ENCODE assay signal across 1 cellular context in genomic region chr2:160371251-160372009, GRCh38.
TF ChIP-seq lines count a peak whose summit lies in the region.

No MANE protein-coding gene starts in this region.

TF ChIP-seq in HEK293, 187 proteins besides CTCF, POLR2A, EP300 and RAD21 (continued from another document):
- TF ChIP-seq ZBTB11 (tag by site-specific recombination; conservative IDR thresholded peaks at IDR 0.05; ENCODE audit: low read depth), result 0 out of 2 replicates have a peak, but pooled peaks have one; percentile 24
- TF ChIP-seq, protein P1, sequence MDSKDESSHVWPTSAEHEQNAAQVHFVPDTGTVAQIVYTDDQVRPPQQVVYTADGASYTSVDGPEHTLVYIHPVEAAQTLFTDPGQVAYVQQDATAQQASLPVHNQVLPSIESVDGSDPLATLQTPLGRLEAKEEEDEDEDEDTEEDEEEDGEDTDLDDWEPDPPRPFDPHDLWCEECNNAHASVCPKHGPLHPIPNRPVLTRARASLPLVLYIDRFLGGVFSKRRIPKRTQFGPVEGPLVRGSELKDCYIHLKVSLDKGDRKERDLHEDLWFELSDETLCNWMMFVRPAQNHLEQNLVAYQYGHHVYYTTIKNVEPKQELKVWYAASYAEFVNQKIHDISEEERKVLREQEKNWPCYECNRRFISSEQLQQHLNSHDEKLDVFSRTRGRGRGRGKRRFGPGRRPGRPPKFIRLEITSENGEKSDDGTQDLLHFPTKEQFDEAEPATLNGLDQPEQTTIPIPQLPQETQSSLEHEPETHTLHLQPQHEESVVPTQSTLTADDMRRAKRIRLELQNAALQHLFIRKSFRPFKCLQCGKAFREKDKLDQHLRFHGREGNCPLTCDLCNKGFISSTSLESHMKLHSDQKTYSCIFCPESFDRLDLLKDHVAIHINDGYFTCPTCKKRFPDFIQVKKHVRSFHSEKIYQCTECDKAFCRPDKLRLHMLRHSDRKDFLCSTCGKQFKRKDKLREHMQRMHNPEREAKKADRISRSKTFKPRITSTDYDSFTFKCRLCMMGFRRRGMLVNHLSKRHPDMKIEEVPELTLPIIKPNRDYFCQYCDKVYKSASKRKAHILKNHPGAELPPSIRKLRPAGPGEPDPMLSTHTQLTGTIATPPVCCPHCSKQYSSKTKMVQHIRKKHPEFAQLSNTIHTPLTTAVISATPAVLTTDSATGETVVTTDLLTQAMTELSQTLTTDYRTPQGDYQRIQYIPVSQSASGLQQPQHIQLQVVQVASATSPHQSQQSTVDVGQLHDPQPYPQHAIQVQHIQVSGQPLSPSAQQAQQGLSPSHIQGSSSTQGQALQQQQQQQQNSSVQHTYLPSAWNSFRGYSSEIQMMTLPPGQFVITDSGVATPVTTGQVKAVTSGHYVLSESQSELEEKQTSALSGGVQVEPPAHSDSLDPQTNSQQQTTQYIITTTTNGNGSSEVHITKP (tag by site-specific recombination; IDR thresholded peaks at IDR 0.05), result peak; percentile 85
- no peak for TF ChIP-seq TSHZ1 (tag by site-specific recombination; IDR thresholded peaks at IDR 0.05; ENCODE audit: borderline replicate concordance)
- no peak for TF ChIP-seq ZNF785 (tag by site-specific recombination; IDR thresholded peaks at IDR 0.05)
- no peak for TF ChIP-seq ZFP69B (tag by site-specific recombination; IDR thresholded peaks at IDR 0.05)
- TF ChIP-seq ZIC2 (tag by site-specific recombination; IDR thresholded peaks at IDR 0.05), result peak; percentile 34; the same call in 1 of the 2 replicates
- TF ChIP-seq ZNF350 (tag by site-specific recombination; IDR thresholded peaks at IDR 0.05), result no peak
- TF ChIP-seq KLF8 (tag by site-specific recombination; IDR thresholded peaks at IDR 0.05), result no peak
- TF ChIP-seq, protein P2, sequence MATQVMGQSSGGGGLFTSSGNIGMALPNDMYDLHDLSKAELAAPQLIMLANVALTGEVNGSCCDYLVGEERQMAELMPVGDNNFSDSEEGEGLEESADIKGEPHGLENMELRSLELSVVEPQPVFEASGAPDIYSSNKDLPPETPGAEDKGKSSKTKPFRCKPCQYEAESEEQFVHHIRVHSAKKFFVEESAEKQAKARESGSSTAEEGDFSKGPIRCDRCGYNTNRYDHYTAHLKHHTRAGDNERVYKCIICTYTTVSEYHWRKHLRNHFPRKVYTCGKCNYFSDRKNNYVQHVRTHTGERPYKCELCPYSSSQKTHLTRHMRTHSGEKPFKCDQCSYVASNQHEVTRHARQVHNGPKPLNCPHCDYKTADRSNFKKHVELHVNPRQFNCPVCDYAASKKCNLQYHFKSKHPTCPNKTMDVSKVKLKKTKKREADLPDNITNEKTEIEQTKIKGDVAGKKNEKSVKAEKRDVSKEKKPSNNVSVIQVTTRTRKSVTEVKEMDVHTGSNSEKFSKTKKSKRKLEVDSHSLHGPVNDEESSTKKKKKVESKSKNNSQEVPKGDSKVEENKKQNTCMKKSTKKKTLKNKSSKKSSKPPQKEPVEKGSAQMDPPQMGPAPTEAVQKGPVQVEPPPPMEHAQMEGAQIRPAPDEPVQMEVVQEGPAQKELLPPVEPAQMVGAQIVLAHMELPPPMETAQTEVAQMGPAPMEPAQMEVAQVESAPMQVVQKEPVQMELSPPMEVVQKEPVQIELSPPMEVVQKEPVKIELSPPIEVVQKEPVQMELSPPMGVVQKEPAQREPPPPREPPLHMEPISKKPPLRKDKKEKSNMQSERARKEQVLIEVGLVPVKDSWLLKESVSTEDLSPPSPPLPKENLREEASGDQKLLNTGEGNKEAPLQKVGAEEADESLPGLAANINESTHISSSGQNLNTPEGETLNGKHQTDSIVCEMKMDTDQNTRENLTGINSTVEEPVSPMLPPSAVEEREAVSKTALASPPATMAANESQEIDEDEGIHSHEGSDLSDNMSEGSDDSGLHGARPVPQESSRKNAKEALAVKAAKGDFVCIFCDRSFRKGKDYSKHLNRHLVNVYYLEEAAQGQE (tag by site-specific recombination; IDR thresholded peaks at IDR 0.05), result 0 out of 2 replicates have a peak, but pooled peaks have one; percentile 14
- no peak for TF ChIP-seq RBAK (tag by site-specific recombination; IDR thresholded peaks at IDR 0.05)
TF ChIP-seq in HEK293: peak in this region for 8.
